Comparison of ENCODE assay signal across 1 cellular context in the genomic region with DNA sequence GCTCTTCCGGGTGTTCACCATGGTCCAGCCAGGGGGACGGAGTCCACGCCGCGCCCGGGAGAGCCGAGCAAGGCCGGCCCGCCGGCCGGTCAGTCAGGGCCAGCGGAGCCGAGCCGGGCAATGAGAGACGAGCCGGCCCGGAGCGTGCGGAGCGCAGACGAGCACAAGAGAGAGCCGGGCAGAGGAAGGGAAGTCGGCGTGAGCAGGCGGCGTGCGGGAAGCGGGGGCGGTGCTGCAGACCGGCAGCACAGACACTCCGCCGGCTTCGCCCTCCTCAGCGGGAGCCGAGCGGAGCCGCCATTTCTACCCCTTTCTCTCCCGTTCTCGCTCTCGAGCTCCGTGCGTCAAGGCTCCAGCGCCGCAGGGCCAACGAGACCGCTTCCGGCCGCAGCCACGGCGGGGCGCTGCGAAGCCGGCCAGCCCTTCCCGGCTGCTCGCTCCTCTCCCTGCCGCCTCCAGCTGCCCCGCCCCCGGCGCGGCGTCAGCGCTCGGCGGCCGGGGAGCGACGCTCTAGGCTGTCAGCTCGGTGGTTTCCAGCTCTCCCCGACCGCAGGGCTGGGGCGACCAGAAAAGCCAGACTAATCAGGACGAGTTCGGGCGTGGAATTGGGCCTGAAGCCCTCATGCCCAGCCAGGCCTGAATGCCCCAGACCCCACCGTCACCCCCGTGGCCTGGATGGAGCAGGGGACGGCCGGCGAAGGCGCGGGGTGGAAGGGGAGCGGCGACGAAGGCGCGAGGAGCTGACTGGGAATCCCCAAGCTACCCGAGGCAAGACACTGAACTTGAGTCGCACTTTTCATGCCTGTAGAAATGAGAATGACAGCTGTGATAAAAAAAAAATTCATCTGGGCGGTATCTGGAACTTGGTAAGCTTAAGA.
TF ChIP-seq lines count a peak whose summit lies in the region.

TSS of gene ATAD2B (minus strand) at position 374 of the 878 bp plus-strand sequence. CDS start at position 21, 353 bp downstream.

TF ChIP-seq in K562, 482 proteins besides CTCF, POLR2A, EP300 and RAD21 (continued from another document):
- TF ChIP-seq NCOA4 (IDR thresholded peaks at IDR 0.05; ENCODE audit: partially characterized antibody) (no peak), BRD4 (IDR thresholded peaks at IDR 0.05) (0 out of 2 replicates have a peak, but pooled peaks have one; percentile 61), MCM2 (IDR thresholded peaks at IDR 0.05; ENCODE audit: low read depth) (no peak), EWSR1 (IDR thresholded peaks at IDR 0.05; ENCODE audit: borderline replicate concordance, low read depth, partially characterized antibody) (no peak), ATF7 (IDR thresholded peaks at IDR 0.05) (peak; percentile 89), SRSF9 (IDR thresholded peaks at IDR 0.05; ENCODE audit: borderline replicate concordance, low read depth, low read length) (no peak), SAP30 (IDR thresholded peaks at IDR 0.05; ENCODE audit: borderline replicate concordance, insufficient read depth, low read depth, low read length, poor library complexity, severe bottlenecking) (peak; percentile 41), ARID4B (CRISPR knock-in tag; IDR thresholded peaks at IDR 0.05) (no peak), ZNF3 (CRISPR knock-in tag; IDR thresholded peaks at IDR 0.05) (no peak), ZNF232 (CRISPR knock-in tag; IDR thresholded peaks at IDR 0.05) (no peak), ZNF445 (CRISPR knock-in tag; IDR thresholded peaks at IDR 0.05; ENCODE audit: low read depth) (no peak), ZNF23 (CRISPR knock-in tag; IDR thresholded peaks at IDR 0.05) (no peak), ARHGAP35 (IDR thresholded peaks at IDR 0.05; ENCODE audit: partially characterized antibody) (no peak), E2F5 (CRISPR knock-in tag; IDR thresholded peaks at IDR 0.05) (peak; percentile 70; the same call in 1 of the 2 replicates), RREB1 (CRISPR knock-in tag; IDR thresholded peaks at IDR 0.05) (no peak), GATA2 (CRISPR knock-in tag; IDR thresholded peaks at IDR 0.05) (no peak), SMARCC2 (IDR thresholded peaks at IDR 0.05; ENCODE audit: low read depth) (no peak), HDAC6 (IDR thresholded peaks at IDR 0.05; ENCODE audit: low read depth, low read length) (no peak)
- TF ChIP-seq, protein P1, sequence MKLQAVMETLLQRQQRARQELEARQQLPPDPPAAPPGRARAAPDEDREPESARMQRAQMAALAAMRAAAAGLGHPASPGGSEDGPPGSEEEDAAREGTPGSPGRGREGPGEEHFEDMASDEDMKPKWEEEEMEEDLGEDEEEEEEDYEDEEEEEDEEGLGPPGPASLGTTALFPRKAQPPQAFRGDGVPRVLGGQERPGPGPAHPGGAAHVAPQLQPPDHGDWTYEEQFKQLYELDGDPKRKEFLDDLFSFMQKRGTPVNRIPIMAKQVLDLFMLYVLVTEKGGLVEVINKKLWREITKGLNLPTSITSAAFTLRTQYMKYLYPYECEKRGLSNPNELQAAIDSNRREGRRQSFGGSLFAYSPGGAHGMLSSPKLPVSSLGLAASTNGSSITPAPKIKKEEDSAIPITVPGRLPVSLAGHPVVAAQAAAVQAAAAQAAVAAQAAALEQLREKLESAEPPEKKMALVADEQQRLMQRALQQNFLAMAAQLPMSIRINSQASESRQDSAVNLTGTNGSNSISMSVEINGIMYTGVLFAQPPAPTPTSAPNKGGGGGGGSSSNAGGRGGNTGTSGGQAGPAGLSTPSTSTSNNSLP (IDR thresholded peaks at IDR 0.05; ENCODE audit: borderline replicate concordance, low read depth, low read length): no peak
